Comparison of ENCODE assay signal across 3 cellular contexts in genomic region chr20:37376791-37377190, GRCh38.
TF ChIP-seq lines count a peak whose summit lies in the region.

No MANE protein-coding gene starts in this region.

TF ChIP-seq in HCT116, 20 proteins besides CTCF, POLR2A, EP300 and RAD21:
- no peak for TF ChIP-seq EZH2 (IDR thresholded peaks at IDR 0.05)
- TF ChIP-seq FOSL1 (IDR thresholded peaks at IDR 0.05; ENCODE audit: low read depth) = no peak
- no peak for TF ChIP-seq ZNF274 (IDR thresholded peaks at IDR 0.05; ENCODE audit: low read depth, low read length)
- TF ChIP-seq SP1 (IDR thresholded peaks at IDR 0.05; ENCODE audit: low read depth) = no peak
- TF ChIP-seq ZFX (IDR thresholded peaks at IDR 0.05) = no peak
- TF ChIP-seq CEBPB (IDR thresholded peaks at IDR 0.05; ENCODE audit: low read depth) = no peak
- TF ChIP-seq JUND (IDR thresholded peaks at IDR 0.05) = no peak
- no peak for TF ChIP-seq YY1 (IDR thresholded peaks at IDR 0.05; ENCODE audit: extremely low read depth, insufficient replicate concordance, low read depth, low read length)
- TF ChIP-seq ATF3 (IDR thresholded peaks at IDR 0.05) = no peak
- no peak for TF ChIP-seq REST (IDR thresholded peaks at IDR 0.05; ENCODE audit: low read depth)
- no peak for TF ChIP-seq SRF (IDR thresholded peaks at IDR 0.05; ENCODE audit: low read depth)
- TF ChIP-seq ELF1 (IDR thresholded peaks at IDR 0.05; ENCODE audit: borderline replicate concordance, low read depth) = no peak
- TF ChIP-seq TCF7L2 (IDR thresholded peaks at IDR 0.05; ENCODE audit: borderline replicate concordance, extremely low read depth, insufficient read depth, insufficient read length) = no peak
- no peak for TF ChIP-seq ZBTB33 (IDR thresholded peaks at IDR 0.05; ENCODE audit: extremely low read depth, insufficient replicate concordance, low read length)
- TF ChIP-seq POLR2AphosphoS5 (IDR thresholded peaks at IDR 0.05; ENCODE audit: low read depth, low read length) = no peak
- no peak for TF ChIP-seq EGR1 (IDR thresholded peaks at IDR 0.05; ENCODE audit: low read depth)

TF ChIP-seq in GM12878, 131 proteins besides CTCF, POLR2A, EP300 and RAD21:
- TF ChIP-seq CHD4 (IDR thresholded peaks at IDR 0.05) (no peak), NR2F1 (conservative IDR thresholded peaks at IDR 0.05) (peak; percentile 59)

TF ChIP-seq in HepG2, 621 proteins besides CTCF, POLR2A, EP300 and RAD21 (continues in another document):
- TF ChIP-seq MIXL1 (CRISPR knock-in tag; IDR thresholded peaks at IDR 0.05) (no peak), ZNF331 (CRISPR knock-in tag; IDR thresholded peaks at IDR 0.05) (no peak), ZNF160 (CRISPR knock-in tag; IDR thresholded peaks at IDR 0.05) (no peak), SALL2 (CRISPR knock-in tag; IDR thresholded peaks at IDR 0.05) (no peak), ZNF232 (CRISPR knock-in tag; IDR thresholded peaks at IDR 0.05; ENCODE audit: borderline replicate concordance) (no peak), GZF1 (CRISPR knock-in tag; IDR thresholded peaks at IDR 0.05) (no peak), KDM1A (CRISPR knock-in tag; IDR thresholded peaks at IDR 0.05) (peak; percentile 74; the same call in 1 of the 2 replicates), TOPORS (CRISPR knock-in tag; IDR thresholded peaks at IDR 0.05) (no peak), HHEX (CRISPR knock-in tag; IDR thresholded peaks at IDR 0.05) (0 out of 2 replicates have a peak, but pooled peaks have one; percentile 17), RFXAP (CRISPR knock-in tag; IDR thresholded peaks at IDR 0.05; ENCODE audit: borderline replicate concordance) (no peak), ATF4 (CRISPR knock-in tag; IDR thresholded peaks at IDR 0.05) (no peak), ZNF660 (CRISPR knock-in tag; IDR thresholded peaks at IDR 0.05; ENCODE audit: borderline replicate concordance, low read depth) (no peak), NR2C2 (CRISPR knock-in tag; IDR thresholded peaks at IDR 0.05; ENCODE audit: borderline replicate concordance) (peak; percentile 78), ZNF678 (CRISPR knock-in tag; IDR thresholded peaks at IDR 0.05) (no peak), ZNF121 (CRISPR knock-in tag; IDR thresholded peaks at IDR 0.05) (no peak), RCOR2 (CRISPR knock-in tag; IDR thresholded peaks at IDR 0.05) (peak; percentile 55; the same call in 1 of the 2 replicates), SMYD3 (CRISPR knock-in tag; IDR thresholded peaks at IDR 0.05) (no peak), ZNF543 (CRISPR knock-in tag; IDR thresholded peaks at IDR 0.05) (no peak), KLF12 (CRISPR knock-in tag; IDR thresholded peaks at IDR 0.05; ENCODE audit: borderline replicate concordance) (no peak), ARHGAP35 (CRISPR knock-in tag; IDR thresholded peaks at IDR 0.05; ENCODE audit: borderline replicate concordance) (no peak), SRSF1 (optimal IDR thresholded peaks at IDR 0.05; ENCODE audit: low read depth, low read length) (no peak), ZNF460 (CRISPR knock-in tag; IDR thresholded peaks at IDR 0.05; ENCODE audit: borderline replicate concordance) (no peak), PRDM4 (CRISPR knock-in tag; IDR thresholded peaks at IDR 0.05; ENCODE audit: borderline replicate concordance) (no peak), RXRA (CRISPR knock-in tag; IDR thresholded peaks at IDR 0.05) (0 out of 2 replicates have a peak, but pooled peaks have one; percentile 26), ZNF556 (CRISPR knock-in tag; IDR thresholded peaks at IDR 0.05; ENCODE audit: borderline replicate concordance) (no peak), BORCS8-MEF2B (CRISPR knock-in tag; IDR thresholded peaks at IDR 0.05) (0 out of 2 replicates have a peak, but pooled peaks have one; percentile 15), ZNF33A (CRISPR knock-in tag; IDR thresholded peaks at IDR 0.05; ENCODE audit: borderline replicate concordance) (no peak), KAT7 (CRISPR knock-in tag; IDR thresholded peaks at IDR 0.05; ENCODE audit: borderline replicate concordance) (no peak), AKAP8 (CRISPR knock-in tag; IDR thresholded peaks at IDR 0.05) (no peak), SKI (IDR thresholded peaks at IDR 0.05; ENCODE audit: partially characterized antibody) (no peak), CENPT (CRISPR knock-in tag; IDR thresholded peaks at IDR 0.05; ENCODE audit: low read depth) (no peak), ZNF333 (CRISPR knock-in tag; IDR thresholded peaks at IDR 0.05; ENCODE audit: borderline replicate concordance) (no peak), IRF1 (CRISPR knock-in tag; IDR thresholded peaks at IDR 0.05; ENCODE audit: low read depth) (no peak), DNMT1 (CRISPR knock-in tag; IDR thresholded peaks at IDR 0.05) (no peak), ZNF687 (CRISPR knock-in tag; IDR thresholded peaks at IDR 0.05) (0 out of 2 replicates have a peak, but pooled peaks have one; percentile 23), GRHL1 (CRISPR knock-in tag; conservative IDR thresholded peaks at IDR 0.05) (no peak), HNF4G (IDR thresholded peaks at IDR 0.05; ENCODE audit: borderline replicate concordance, low read depth, low read length) (0 out of 2 replicates have a peak, but pooled peaks have one; percentile 20), HNF4G (CRISPR knock-in tag; IDR thresholded peaks at IDR 0.05; ENCODE audit: borderline replicate concordance, low read depth) (no peak), EED (CRISPR knock-in tag; IDR thresholded peaks at IDR 0.05) (no peak), HMGXB3 (CRISPR knock-in tag; IDR thresholded peaks at IDR 0.05; ENCODE audit: borderline replicate concordance) (no peak), ZNF761 (CRISPR knock-in tag; conservative IDR thresholded peaks at IDR 0.05) (no peak), ZNF800 (CRISPR knock-in tag; IDR thresholded peaks at IDR 0.05) (no peak), JUND (CRISPR knock-in tag; IDR thresholded peaks at IDR 0.05) (peak; percentile 51; the same call in 1 of the 2 replicates), JUN (CRISPR knock-in tag; IDR thresholded peaks at IDR 0.05) (peak; percentile 52; the same call in 1 of the 2 replicates), ADNP (CRISPR knock-in tag; IDR thresholded peaks at IDR 0.05) (peak; percentile 71; the same call in 1 of the 2 replicates), ARNTL (CRISPR knock-in tag; IDR thresholded peaks at IDR 0.05) (no peak), TEAD3 (CRISPR knock-in tag; optimal IDR thresholded peaks at IDR 0.05; ENCODE audit: borderline replicate concordance) (no peak)
